8 cellular contexts compared by ENCODE assay signal in the genomic region with DNA sequence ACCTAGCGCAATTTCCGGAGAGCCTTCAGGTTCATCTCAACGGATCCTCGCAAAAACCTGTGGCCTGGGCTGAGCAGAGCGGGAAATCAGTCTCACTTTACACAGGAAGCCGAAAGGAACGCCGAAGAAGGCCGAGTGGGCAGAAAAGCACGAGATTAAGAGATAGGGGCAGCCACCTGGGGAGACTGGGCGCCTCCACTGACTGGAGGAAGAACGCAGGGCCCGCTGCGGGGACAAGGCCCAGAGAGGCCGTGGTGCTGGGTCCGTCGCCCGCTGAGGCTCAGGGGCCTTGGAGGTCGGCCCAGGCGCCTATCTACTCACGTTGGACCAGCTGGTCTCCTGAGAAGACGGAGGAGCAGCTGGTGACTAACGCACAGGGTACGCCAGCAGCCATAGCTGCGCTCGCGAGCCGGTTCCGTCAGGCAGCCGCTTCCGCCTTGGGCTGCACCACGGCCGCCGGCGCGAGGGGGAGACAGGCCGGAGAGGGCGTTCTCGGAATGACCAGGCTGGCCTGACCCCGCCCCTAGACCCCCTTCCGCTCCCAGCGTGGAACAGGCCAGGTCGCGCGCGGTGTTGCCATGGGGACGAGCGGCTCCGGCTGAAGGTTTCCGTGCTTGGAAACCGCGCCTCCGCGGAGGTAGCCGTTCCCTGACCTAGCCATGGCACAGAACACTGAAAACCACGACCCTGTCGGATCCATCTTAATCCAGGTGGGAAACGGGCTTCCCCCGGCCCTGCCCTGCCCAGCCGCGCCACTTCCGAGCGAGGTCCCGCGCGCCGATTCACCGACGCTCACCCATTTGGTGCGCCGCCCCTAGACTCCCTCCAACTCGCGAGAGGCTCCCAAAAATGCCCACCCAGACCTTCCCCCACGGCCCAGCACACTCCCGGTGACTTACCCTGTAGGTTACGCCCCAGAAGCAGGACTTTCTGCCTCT. TPM values are rescaled to one million over a fixed set of nuclear protein-coding genes. Genes with fewer than 3 reads are reported as not detected.
DNase-seq lines count a peak whose midpoint lies in the region; ATAC-seq, FAIRE-seq and TF ChIP-seq lines count a peak whose summit lies in the region.

A gene with protein sequence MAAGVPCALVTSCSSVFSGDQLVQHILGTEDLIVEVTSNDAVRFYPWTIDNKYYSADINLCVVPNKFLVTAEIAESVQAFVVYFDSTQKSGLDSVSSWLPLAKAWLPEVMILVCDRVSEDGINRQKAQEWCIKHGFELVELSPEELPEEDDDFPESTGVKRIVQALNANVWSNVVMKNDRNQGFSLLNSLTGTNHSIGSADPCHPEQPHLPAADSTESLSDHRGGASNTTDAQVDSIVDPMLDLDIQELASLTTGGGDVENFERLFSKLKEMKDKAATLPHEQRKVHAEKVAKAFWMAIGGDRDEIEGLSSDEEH (minus strand): TSS at position 424 of the 938 bp plus-strand sequence. CDS start 30 bp downstream, at position 394.
A gene (plus strand): TSS at position 549 of the 938 bp plus-strand sequence. CDS start 111 bp downstream, at position 660.

- H3K36me3 ChIP-seq in right atrium auricular region (no peaks in the 10 kb centered on the region), prostate gland (no peaks in the 10 kb centered on the region)

- H3K27ac Mint-ChIP-seq in T-helper 1 cell treated with Interleukin-12 subunit alpha and Interleukin-12 subunit beta and Interleukin-4 antibody, amounts not matched to agents 30 μg/mL and 1 μg/mL, for 36 hours, result peak within 1 kb of the TSS; percentile 99

- H3K27me3 ChIP-seq in right atrium auricular region, result no peaks in the 10 kb centered on the region
- no peaks in the 10 kb centered on the region for H3K27me3 ChIP-seq in prostate gland (replicated peaks; ENCODE audit: insufficient read depth)

- peaks cover 11% of the 10 kb centered on the region for H3K36me3 Mint-ChIP-seq in T-helper 1 cell treated with Interleukin-12 subunit alpha and Interleukin-12 subunit beta and Interleukin-4 antibody, amounts not matched to agents 30 μg/mL and 1 μg/mL, for 36 hours (ENCODE audit: low read depth)

- peak within 1 kb of the TSS; percentile 42 for H3K27ac ChIP-seq in angular gyrus (ENCODE audit: low read depth, low read length)
- peak within 1 kb of the TSS; percentile 83 to 87 for H3K27ac ChIP-seq in right atrium auricular region
- peak within 1 kb of the TSS; percentile 73 to 78 for H3K27ac ChIP-seq in prostate gland

- TF ChIP-seq CTCF in right atrium auricular region (IDR thresholded peaks at IDR 0.05) (peak in 1 of 2 donors; percentile 14), prostate gland (IDR thresholded peaks at IDR 0.05) (peak in 2 of 4 experiments; percentile 16 to 34)

- TF ChIP-seq POLR2A in prostate gland (IDR thresholded peaks at IDR 0.05), result peak; percentile 61

- peak within 1 kb of the TSS; percentile 100 for H3K4me3 Mint-ChIP-seq in T-helper 1 cell treated with Interleukin-12 subunit alpha and Interleukin-12 subunit beta and Interleukin-4 antibody, amounts not matched to agents 30 μg/mL and 1 μg/mL, for 36 hours

- peaks cover 28% of the 10 kb centered on the region for H3K4me1 Mint-ChIP-seq in T-helper 1 cell treated with Interleukin-12 subunit alpha and Interleukin-12 subunit beta and Interleukin-4 antibody, amounts not matched to agents 30 μg/mL and 1 μg/mL, for 36 hours (ENCODE audit: low read depth)

- H3K27me3 Mint-ChIP-seq in T-helper 1 cell treated with Interleukin-12 subunit alpha and Interleukin-12 subunit beta and Interleukin-4 antibody, amounts not matched to agents 30 μg/mL and 1 μg/mL, for 36 hours (ENCODE audit: low read depth), result peaks cover 24% of the 10 kb centered on the region

- peak; percentile 74 for DNase-seq in NCI-H1694 (lab: John Stamatoyannopoulos, UW)
- DNase-seq in right atrium auricular region (ENCODE audit: low spot score), result peak; percentile 98
- peak; percentile 95 for DNase-seq in prostate gland (ENCODE audit: low spot score)
- DNase-seq in urothelium cell line (ENCODE audit: low spot score), result peak; percentile 100

- H3K4me1 ChIP-seq in right atrium auricular region (peaks cover 0 to 11% of the 10 kb centered on the region in 2 donors), prostate gland (replicated peaks) (no peaks in the 10 kb centered on the region)

- peak; percentile 96 for ATAC-seq in GM18498 (IDR thresholded peaks at IDR 0.05; ENCODE audit: unreplicated experiment)
- ATAC-seq in HG02885 (IDR thresholded peaks at IDR 0.05; ENCODE audit: poor library complexity, unreplicated experiment), result peak; percentile 97

- peak within 1 kb of the TSS; percentile 84 to 94 for H3K4me3 ChIP-seq in right atrium auricular region
- peak within 1 kb of the TSS; percentile 72 to 77 for H3K4me3 ChIP-seq in prostate gland

- H3K9me3 ChIP-seq in right atrium auricular region (no peaks in the 10 kb centered on the region), prostate gland (no peaks in the 10 kb centered on the region)

- peak; percentile 98 for FAIRE-seq in urothelium cell line (lab: Jason Lieb, UNC)

- under 1% methylated on average over 67 of the region's 76 CpGs for WGBS in prostate gland

- H3K9me3 Mint-ChIP-seq in T-helper 1 cell treated with Interleukin-12 subunit alpha and Interleukin-12 subunit beta and Interleukin-4 antibody, amounts not matched to agents 30 μg/mL and 1 μg/mL, for 36 hours, result no peaks in the 10 kb centered on the region

- intact Hi-C loops in prostate gland (cut with DNase I), result loop anchor here (5.0 to 10.0 kb wide), 3 partner anchors 120 to 230 kb away; a partner anchor contains a TSS

RNA-seq across cellular contexts. Expression of the first gene that starts in this region (rescaled TPM):
- 10 to 100 TPM; 12.6 to 20.4 TPM for total RNA-seq in right atrium auricular region
- total RNA-seq in prostate gland, result 10 to 100 TPM; 34.1 to 34.3 TPM

RNA-seq across cellular contexts. Expression of the second gene that starts in this region (rescaled TPM):
- total RNA-seq in right atrium auricular region (under 1 TPM; 0.52 to 0.83 TPM), prostate gland (1 to 10 TPM; 5.8 to 9.5 TPM)

Comparison
In these comparisons a context has a peak if more than half of its experiments do, and no peak if none do; other contexts are left out.
1. Peak in every context shown above with its lines: DNase-seq, ATAC-seq, H3K4me3 ChIP-seq and H3K27ac ChIP-seq.